20 cellular contexts compared by ENCODE assay signal in the genomic region with DNA sequence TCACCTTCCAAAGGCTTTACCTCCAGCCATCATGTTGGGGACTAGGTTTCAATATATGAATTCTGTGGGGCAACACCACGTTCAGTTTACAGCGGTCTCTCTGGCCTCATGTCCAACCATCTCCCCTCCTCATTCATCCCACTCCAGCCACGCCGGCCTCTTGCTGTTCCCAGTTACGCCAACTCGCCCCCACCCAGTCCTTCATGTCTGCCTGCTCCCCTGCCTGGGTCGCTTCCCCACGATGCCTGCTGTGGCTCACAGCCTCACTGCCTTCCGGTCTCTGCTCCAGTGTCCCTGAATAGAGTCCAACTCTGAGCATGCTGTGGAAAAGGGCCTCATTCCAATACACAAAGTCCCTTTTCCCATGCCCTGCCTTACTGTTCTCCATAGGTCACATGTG.
DNase-seq lines count a peak whose midpoint lies in the region; FAIRE-seq and TF ChIP-seq lines count a peak whose summit lies in the region.
"Had no signal": no experiment of that assay in that cellular context is flagged by ENCODE, and none has a peak within 500 bp of the region (broad histone marks: within the 10 kb centered on the region; RNA-seq: fewer than 3 reads in every experiment).

No MANE protein-coding gene starts in this region.

- H3K4me1 ChIP-seq in cardiac muscle cell (ENCODE audit: low read depth), result peaks cover 10% of the 10 kb centered on the region
- no peaks in the 10 kb centered on the region for H3K4me1 ChIP-seq in right atrium auricular region
- H3K4me1 ChIP-seq in H1 (replicated peaks in 1 of 4; ENCODE audit: control insufficient read depth in 3 of 4, insufficient read depth in 4 of 4, low read length in 3 of 4), result peaks cover 0 to 4% (median 3%) of the 10 kb centered on the region in 4 experiments; a peak in 3 of 7 replicates
- H3K4me1 ChIP-seq in kidney (ENCODE audit: control insufficient read depth in 1 of 2, insufficient read depth in 1 of 2, low read depth in 1 of 2, low read length in 2 of 2), result no peaks in the 10 kb centered on the region
- H3K4me1 ChIP-seq: BLaER1, Caco-2, HAP-1 had no signal

- no peaks in the 10 kb centered on the region for H3K79me2 ChIP-seq in H1 (ENCODE audit: control insufficient read depth in 1 of 2, insufficient read depth in 2 of 2, low read length in 2 of 2)

- H3K23me2 ChIP-seq in H1 (ENCODE audit: low read depth, low read length), result no peaks in the 10 kb centered on the region; the same call in 1 of the 2 replicates

- no peak for TF ChIP-seq RAD21 in H1 (IDR thresholded peaks at IDR 0.05 in 1 of 2, conservative IDR thresholded peaks at IDR 0.05 in 1 of 2; ENCODE audit: low read depth in 2 of 2, low read length in 2 of 2)

- POLR2A ChIA-PET in H1 (lab: Charles Lee; ENCODE audit: partially characterized antibody), result no interaction called here

- no peak overlapping the region for H3K4ac ChIP-seq in H1 (replicated peaks; ENCODE audit: insufficient read length, low read depth, low read length)

- no peaks in the 10 kb centered on the region for H3K79me1 ChIP-seq in H1 (ENCODE audit: low read depth, low read length)

- no peak overlapping the region for H3K4me2 ChIP-seq in H1 (ENCODE audit: insufficient read depth in 1 of 2, low read depth in 2 of 2, low read length in 2 of 2)
- H3K4me2 ChIP-seq: BLaER1 had no signal

- H3K56ac ChIP-seq in H1 (replicated peaks; ENCODE audit: insufficient read length, low read depth, low read length), result no peak overlapping the region

- no peak overlapping the region for H2BK12ac ChIP-seq in H1 (ENCODE audit: low read depth, low read length)

- H4K5ac ChIP-seq in H1 (ENCODE audit: insufficient read length, low read depth, low read length), result no peak overlapping the region

- no peak overlapping the region for H3K9ac ChIP-seq in H1 (replicated peaks in 1 of 4; ENCODE audit: extremely low read depth in 1 of 4, low read depth in 3 of 4, low read length in 3 of 4)
- H3K9ac ChIP-seq in kidney (ENCODE audit: low read length in 2 of 2), result no peak overlapping the region
- H3K9ac ChIP-seq: BLaER1, GM23248 had no signal

- H2BK15ac ChIP-seq in H1 (ENCODE audit: low read length), result no peak overlapping the region

- H2AFZ ChIP-seq in H1 (ENCODE audit: low read length), result 0 out of 2 replicates have a peak overlapping the region, but pooled peaks have one; percentile 53
- H2AFZ ChIP-seq: GM23248 had no signal

- H3K4me3 ChIP-seq in cardiac muscle cell (no peak overlapping the region), right atrium auricular region (no peak overlapping the region), H1 (ENCODE audit: extremely low read depth in 1 of 4, insufficient read depth in 2 of 4, low read depth in 3 of 4, low read length in 4 of 4) (no peak overlapping the region), kidney (ENCODE audit: low read length in 2 of 2) (no peak overlapping the region)
- H3K4me3 ChIP-seq: BLaER1, GM23248, HAP-1 had no signal

- FAIRE-seq in H1 (lab: Jason Lieb, UNC), result no peak
- no peak for FAIRE-seq in kidney (lab: Jason Lieb, UNC)
- FAIRE-seq: A204.1, G401.6, GM19239 had no signal

- H3K23ac ChIP-seq in H1 (ENCODE audit: insufficient read length), result no peak overlapping the region

- H3K36me3 ChIP-seq in cardiac muscle cell (no peaks in the 10 kb centered on the region), right atrium auricular region (no peaks in the 10 kb centered on the region), H1 (ENCODE audit: control insufficient read depth in 2 of 4, insufficient read depth in 4 of 4, low read length in 3 of 4) (no peaks in the 10 kb centered on the region), kidney (ENCODE audit: control insufficient read depth in 1 of 2, insufficient read depth in 2 of 2, low read length in 2 of 2) (no peaks in the 10 kb centered on the region)
- H3K36me3 ChIP-seq: BLaER1, HAP-1 had no signal

- no peak for TF ChIP-seq POLR2A in H1 (IDR thresholded peaks at IDR 0.05; ENCODE audit: control extremely low read depth in 1 of 2, low read depth in 2 of 2, low read length in 2 of 2)

- H2BK5ac ChIP-seq in H1 (ENCODE audit: low read depth, low read length), result no peak overlapping the region

- H3K9me3 ChIP-seq in cardiac muscle cell (ENCODE audit: low read depth), result no peaks in the 10 kb centered on the region
- H3K9me3 ChIP-seq in right atrium auricular region, result no peaks in the 10 kb centered on the region
- H3K9me3 ChIP-seq in H1 (ENCODE audit: insufficient read depth in 2 of 2, low read depth in 1 of 2, low read length in 1 of 2), result no peaks in the 10 kb centered on the region
- H3K9me3 ChIP-seq in kidney (ENCODE audit: control insufficient read depth in 1 of 2, low read length in 2 of 2), result no peaks in the 10 kb centered on the region
- H3K9me3 ChIP-seq: BLaER1, Caco-2, HAP-1 had no signal

- H4K91ac ChIP-seq in H1 (replicated peaks; ENCODE audit: insufficient read length, low read length), result peak overlapping the region; percentile 22

- WGBS in H1 (ENCODE audit: extremely low coverage in 1 of 2, insufficient coverage in 1 of 2, insufficient read length in 1 of 2, insufficient replicate concordance in 2 of 2, low coverage in 1 of 2, low lambda C conversion rate in 2 of 2, missing lambda C conversion rate in 1 of 2), 2 experiments, result 91% methylated on average over 9 of the region's 9 CpGs; no CpG with 5 or more reads in 1 of the 2 experiments

- no peak overlapping the region for H4K8ac ChIP-seq in H1 (ENCODE audit: extremely low read depth, insufficient read depth, low read length)

- H3K27me3 ChIP-seq in cardiac muscle cell (no peaks in the 10 kb centered on the region), right atrium auricular region (no peaks in the 10 kb centered on the region), H1 (replicated peaks in 1 of 4; ENCODE audit: control insufficient read depth in 3 of 4, extremely low read depth in 1 of 4, insufficient read depth in 3 of 4, low read length in 3 of 4) (no peaks in the 10 kb centered on the region)
- H3K27me3 ChIP-seq: BLaER1 had no signal

- no peak overlapping the region for H2BK120ac ChIP-seq in H1 (replicated peaks; ENCODE audit: low read depth, low read length)

- no peak for TF ChIP-seq CTCF in cardiac muscle cell (IDR thresholded peaks at IDR 0.05; ENCODE audit: low read depth, low read length)
- TF ChIP-seq CTCF in right atrium auricular region (IDR thresholded peaks at IDR 0.05), result no peak
- no peak for TF ChIP-seq CTCF in H1 (IDR thresholded peaks at IDR 0.05; ENCODE audit: control extremely low read depth in 1 of 3, insufficient read depth in 1 of 3, low read depth in 1 of 3, low read length in 3 of 3)
- TF ChIP-seq CTCF in kidney (IDR thresholded peaks at IDR 0.05; ENCODE audit: borderline replicate concordance, extremely low read depth, insufficient read depth), result no peak

- H3K27ac ChIP-seq in cardiac muscle cell (peak overlapping the region; percentile 62), right atrium auricular region (no peak overlapping the region), H1 (ENCODE audit: low read depth, low read length) (no peak overlapping the region), kidney (ENCODE audit: low read depth in 2 of 2, low read length in 2 of 2) (no peak overlapping the region)
- H3K27ac ChIP-seq: 22Rv1, BLaER1, C4-2B, GM23248 had no signal

- no peak for TF ChIP-seq EP300 in H1 (IDR thresholded peaks at IDR 0.05; ENCODE audit: borderline replicate concordance in 1 of 2, low read depth in 2 of 2, low read length in 2 of 2)

- H3K14ac ChIP-seq in H1 (ENCODE audit: insufficient read length), result no peak overlapping the region

- CTCF ChIA-PET in H1 (lab: Charles Lee; ENCODE audit: partially characterized antibody), result no interaction called here

- intact Hi-C loops in kidney (cut with DNase I), result no loop called here

- DNase-seq in cardiac muscle cell (ENCODE audit: low read depth in 1 of 2, low spot score in 1 of 2), result no peak
- no peak for DNase-seq in right atrium auricular region (ENCODE audit: low spot score)
- no peak for DNase-seq in H1 (ENCODE audit: low read depth in 1 of 2, low spot score in 2 of 2)
- DNase-seq in mesenteric fat pad (ENCODE audit: low spot score), result peak; percentile 85
- no peak for DNase-seq in kidney
- no peak for DNase-seq in anterior cingulate cortex (lab: John Stamatoyannopoulos, UW)
- DNase-seq: Caco-2; CD4-positive, CD25-positive, alpha-beta regulatory T cell; CD8-positive, alpha-beta T cell; DMS153; DND-41; GM23248; HFFc6 had no signal

- H3K18ac ChIP-seq in H1 (ENCODE audit: extremely low read depth, low read length), result no peak overlapping the region

- no peaks in the 10 kb centered on the region for H4K20me1 ChIP-seq in H1 (replicated peaks in 1 of 2; ENCODE audit: control insufficient read depth in 1 of 2, insufficient read depth in 2 of 2, low read length in 2 of 2)
- H4K20me1 ChIP-seq: BLaER1 had no signal

- no peak overlapping the region for H2AK5ac ChIP-seq in H1 (ENCODE audit: low read depth, low read length)

- H2BK20ac ChIP-seq in H1 (ENCODE audit: low read length), result no peak overlapping the region

TF ChIP-seq in H1, 55 proteins besides CTCF, POLR2A, EP300 and RAD21 (continues in another document):
- no peak for TF ChIP-seq CREB1 (IDR thresholded peaks at IDR 0.05)
- no peak for TF ChIP-seq CBX5 (IDR thresholded peaks at IDR 0.05; ENCODE audit: low read depth, low read length)
- no peak for TF ChIP-seq CTBP2 (IDR thresholded peaks at IDR 0.05; ENCODE audit: borderline replicate concordance, insufficient read depth, insufficient read length, low read length)
- TF ChIP-seq, protein P1, sequence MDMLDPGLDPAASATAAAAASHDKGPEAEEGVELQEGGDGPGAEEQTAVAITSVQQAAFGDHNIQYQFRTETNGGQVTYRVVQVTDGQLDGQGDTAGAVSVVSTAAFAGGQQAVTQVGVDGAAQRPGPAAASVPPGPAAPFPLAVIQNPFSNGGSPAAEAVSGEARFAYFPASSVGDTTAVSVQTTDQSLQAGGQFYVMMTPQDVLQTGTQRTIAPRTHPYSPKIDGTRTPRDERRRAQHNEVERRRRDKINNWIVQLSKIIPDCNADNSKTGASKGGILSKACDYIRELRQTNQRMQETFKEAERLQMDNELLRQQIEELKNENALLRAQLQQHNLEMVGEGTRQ (IDR thresholded peaks at IDR 0.05; ENCODE audit: low read length), result no peak
- no peak for TF ChIP-seq HDAC2 (IDR thresholded peaks at IDR 0.05; ENCODE audit: borderline replicate concordance in 1 of 2, low read depth in 2 of 2, low read length in 2 of 2)
- TF ChIP-seq, protein P2, sequence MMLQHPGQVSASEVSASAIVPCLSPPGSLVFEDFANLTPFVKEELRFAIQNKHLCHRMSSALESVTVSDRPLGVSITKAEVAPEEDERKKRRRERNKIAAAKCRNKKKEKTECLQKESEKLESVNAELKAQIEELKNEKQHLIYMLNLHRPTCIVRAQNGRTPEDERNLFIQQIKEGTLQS (IDR thresholded peaks at IDR 0.05; ENCODE audit: insufficient read depth, low read depth, low read length), result no peak
- TF ChIP-seq SUZ12 (IDR thresholded peaks at IDR 0.05; ENCODE audit: low read length), result no peak
- no peak for TF ChIP-seq POLR2AphosphoS5 (IDR thresholded peaks at IDR 0.05; ENCODE audit: low read depth, low read length)
- TF ChIP-seq SAP30 (IDR thresholded peaks at IDR 0.05; ENCODE audit: insufficient read depth, insufficient replicate concordance, low read length), result no peak
- TF ChIP-seq TAF7 (optimal IDR thresholded peaks at IDR 0.05; ENCODE audit: borderline replicate concordance, low read depth, low read length), result no peak
- TF ChIP-seq RXRA (IDR thresholded peaks at IDR 0.05; ENCODE audit: insufficient read depth, low read depth, low read length), result no peak
